In the genomic region with DNA sequence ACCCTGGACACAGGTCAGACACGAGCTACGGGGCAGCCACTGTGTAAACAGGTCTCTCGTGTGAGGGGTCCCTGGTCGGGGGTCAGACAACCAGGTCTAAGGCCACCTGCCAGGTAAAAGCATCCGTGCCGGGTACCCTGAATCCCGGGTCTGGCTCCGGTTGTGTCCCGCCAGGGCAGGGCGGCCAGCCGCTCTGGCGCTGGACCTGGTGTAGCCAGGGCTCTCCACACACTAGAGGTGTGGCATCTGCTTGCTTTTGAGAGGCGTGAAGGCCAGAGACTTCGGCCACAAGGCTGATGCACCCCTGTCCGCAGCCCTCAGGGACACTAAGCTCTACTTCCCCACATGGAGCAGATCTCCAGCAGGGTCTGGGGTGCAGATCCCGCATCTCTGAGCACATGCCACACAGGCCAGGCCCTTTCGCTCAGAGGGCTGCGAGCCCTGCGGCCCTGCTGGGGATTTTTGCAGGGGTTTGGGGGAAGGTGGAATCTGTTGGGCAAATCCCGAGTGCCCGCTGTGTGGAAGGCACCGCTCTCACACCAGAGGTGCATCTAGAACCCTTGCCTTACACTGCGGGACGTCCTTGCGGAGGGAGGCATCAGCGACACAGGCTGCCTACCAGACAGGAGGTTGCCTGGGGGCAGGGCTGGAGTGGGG, we compare ENCODE assay signal across 34 cellular contexts.
"Had no signal": no experiment of that assay in that cellular context is flagged by ENCODE, and none has a peak within 500 bp of the region (broad histone marks: within the 10 kb centered on the region; RNA-seq: fewer than 3 reads in every experiment).

No MANE protein-coding gene starts in this region.

- H3K27me3 ChIP-seq: adrenal gland, ascending aorta, breast epithelium, cardiac muscle cell, colonic mucosa, esophagus squamous epithelium, gastroesophageal sphincter had no signal

- H3K4me1 Mint-ChIP-seq: activated CD8-positive, alpha-beta memory T cell treated with anti-CD3 and anti-CD28 coated beads, Interleukin-2, amount 10 ng/mL, durations not matched to agents 7 days and 5 days had no signal

- H3K36me3 ChIP-seq: breast epithelium had no signal

- DNase-seq: activated B cell treated with CpG ODN at 0.5 μM for 24 hours; activated CD4-positive, alpha-beta memory T cell treated with anti-CD3 and anti-CD28 coated beads for 36 hours; activated CD4-positive, alpha-beta T cell treated with anti-CD3 and anti-CD28 coated beads for 48 hours; activated CD8-positive, alpha-beta memory T cell treated with anti-CD3 and anti-CD28 coated beads, Interleukin-2, amount 10 ng/mL, durations not matched to agents 7 days and 5 days; activated CD8-positive, alpha-beta memory T cell treated with anti-CD3 and anti-CD28 coated beads, Interleukin-2, amount 50 U/mL, for 4 hours; activated CD8-positive, alpha-beta T cell treated with anti-CD3 and anti-CD28 coated beads, Interleukin-2, amount 10 ng/mL, durations not matched to agents 7 days and 5 days; activated effector memory CD4-positive, alpha-beta T cell treated with anti-CD3 and anti-CD28 coated beads, Interleukin-2, amount 50 U/mL, for 16 hours; activated naive CD4-positive, alpha-beta T cell treated with anti-CD3 and anti-CD28 coated beads for 36 hours; activated naive CD8-positive, alpha-beta T cell treated with anti-CD3 and anti-CD28 coated beads for 36 hours; activated naive CD8-positive, alpha-beta T cell treated with anti-CD3 and anti-CD28 coated beads, Interleukin-2, amount 50 U/mL, for 24 hours; activated T-cell treated with anti-CD3 and anti-CD28 coated beads, Interleukin-2, amount 50 U/mL, for 1 hour; activated T-cell treated with anti-CD3 and anti-CD28 coated beads, Interleukin-2, amount 50 U/mL, for 48 hours; adrenal gland; central memory CD4-positive, alpha-beta T cell; cerebellar nuclear complex; colonic mucosa; effector CD8-positive, alpha-beta T cell; esophagus squamous epithelium; foreskin melanocyte; T-helper 1 cell; T-helper 17 cell; T1000; WERI-Rb-1 had no signal

- H3K27me3 Mint-ChIP-seq: activated B cell treated with CpG ODN at 0.5 μM for 24 hours; activated CD4-positive, alpha-beta memory T cell treated with anti-CD3 and anti-CD28 coated beads for 36 hours; activated CD8-positive, alpha-beta memory T cell treated with anti-CD3 and anti-CD28 coated beads, Interleukin-2, amount 10 ng/mL, durations not matched to agents 7 days and 5 days; activated naive CD4-positive, alpha-beta T cell treated with anti-CD3 and anti-CD28 coated beads, Interleukin-2, amount 50 U/mL, for 24 hours; activated naive CD8-positive, alpha-beta T cell treated with anti-CD3 and anti-CD28 coated beads for 36 hours; activated naive CD8-positive, alpha-beta T cell treated with anti-CD3 and anti-CD28 coated beads, Interleukin-2, amount 50 U/mL, for 24 hours; brain; T-helper 17 cell had no signal

- H3K9me3 ChIP-seq: adrenal gland, ascending aorta, breast epithelium, colonic mucosa, esophagus squamous epithelium, gastroesophageal sphincter had no signal

- H3K36me3 Mint-ChIP-seq: activated naive CD4-positive, alpha-beta T cell treated with anti-CD3 and anti-CD28 coated beads, Interleukin-2, amount 50 U/mL, for 24 hours had no signal

- H3K9me3 Mint-ChIP-seq: activated B cell treated with CpG ODN at 0.5 μM for 24 hours; activated CD4-positive, alpha-beta memory T cell treated with anti-CD3 and anti-CD28 coated beads for 36 hours; activated naive CD4-positive, alpha-beta T cell treated with anti-CD3 and anti-CD28 coated beads for 36 hours; activated naive CD4-positive, alpha-beta T cell treated with anti-CD3 and anti-CD28 coated beads, Interleukin-2, amount 50 U/mL, for 24 hours; activated naive CD8-positive, alpha-beta T cell treated with anti-CD3 and anti-CD28 coated beads for 36 hours; activated naive CD8-positive, alpha-beta T cell treated with anti-CD3 and anti-CD28 coated beads, Interleukin-2, amount 50 U/mL, for 24 hours; activated T-helper 1 cell treated with anti-CD3 and anti-CD28 coated beads, Interleukin-12 subunit alpha, Interleukin-12 subunit beta, Interleukin-2, Interleukin-4 antibody, amounts not matched to agents 30 ng/mL and 10 ng/mL and 1 ng/mL, durations not matched to agents 14 hours and 24 hours and 36 hours; activated T-helper 2 cell treated with anti-CD3 and anti-CD28 coated beads, Interferon-gamma antibody, Interleukin-2, Interleukin-4, amounts not matched to agents 10 μg/mL and 5 μg/mL and 100 μg/mL, durations not matched to agents 14 hours and 24 hours and 36 hours; T-helper 2 cell treated with Interferon-gamma antibody and Interleukin-4, amounts not matched to agents 5 μg/mL and 100 μg/mL, for 36 hours had no signal

- H3K27ac Mint-ChIP-seq: activated B cell treated with CpG ODN at 0.5 μM for 24 hours; activated CD4-positive, alpha-beta memory T cell treated with anti-CD3 and anti-CD28 coated beads for 36 hours; activated CD8-positive, alpha-beta memory T cell treated with anti-CD3 and anti-CD28 coated beads, Interleukin-2, amount 10 ng/mL, durations not matched to agents 7 days and 5 days; activated naive CD4-positive, alpha-beta T cell treated with anti-CD3 and anti-CD28 coated beads, Interleukin-2, amount 50 U/mL, for 24 hours; activated naive CD8-positive, alpha-beta T cell treated with anti-CD3 and anti-CD28 coated beads for 36 hours; activated T-helper 1 cell treated with anti-CD3 and anti-CD28 coated beads, Interleukin-12 subunit alpha, Interleukin-12 subunit beta, Interleukin-2, Interleukin-4 antibody, amounts not matched to agents 30 ng/mL and 10 ng/mL and 1 ng/mL, durations not matched to agents 14 hours and 24 hours and 36 hours; activated T-helper 2 cell treated with anti-CD3 and anti-CD28 coated beads, Interferon-gamma antibody, Interleukin-2, Interleukin-4, amounts not matched to agents 10 μg/mL and 5 μg/mL and 100 μg/mL, durations not matched to agents 14 hours and 24 hours and 36 hours; T-helper 17 cell; T-helper 2 cell treated with Interferon-gamma antibody and Interleukin-4, amounts not matched to agents 5 μg/mL and 100 μg/mL, for 36 hours had no signal

- H3K4me3 Mint-ChIP-seq: activated B cell treated with CpG ODN at 0.5 μM for 24 hours; activated CD4-positive, alpha-beta memory T cell treated with anti-CD3 and anti-CD28 coated beads for 36 hours; activated CD8-positive, alpha-beta memory T cell treated with anti-CD3 and anti-CD28 coated beads, Interleukin-2, amount 10 ng/mL, durations not matched to agents 7 days and 5 days; activated CD8-positive, alpha-beta T cell treated with anti-CD3 and anti-CD28 coated beads, Interleukin-2, amount 10 ng/mL, durations not matched to agents 7 days and 5 days; activated naive CD4-positive, alpha-beta T cell treated with anti-CD3 and anti-CD28 coated beads for 36 hours; activated naive CD4-positive, alpha-beta T cell treated with anti-CD3 and anti-CD28 coated beads, Interleukin-2, amount 50 U/mL, for 24 hours; activated naive CD8-positive, alpha-beta T cell treated with anti-CD3 and anti-CD28 coated beads for 36 hours; activated naive CD8-positive, alpha-beta T cell treated with anti-CD3 and anti-CD28 coated beads, Interleukin-2, amount 50 U/mL, for 24 hours; activated T-helper 1 cell treated with anti-CD3 and anti-CD28 coated beads, Interleukin-12 subunit alpha, Interleukin-12 subunit beta, Interleukin-2, Interleukin-4 antibody, amounts not matched to agents 30 ng/mL and 10 ng/mL and 1 ng/mL, durations not matched to agents 14 hours and 24 hours and 36 hours; brain; T-helper 17 cell; T-helper 2 cell treated with Interferon-gamma antibody and Interleukin-4, amounts not matched to agents 5 μg/mL and 100 μg/mL, for 36 hours had no signal

- H3K4me1 ChIP-seq: adrenal gland, ascending aorta, breast epithelium, colonic mucosa, esophagus squamous epithelium, gastroesophageal sphincter had no signal

- H3K4me3 ChIP-seq: adrenal gland, ascending aorta, breast epithelium, cardiac muscle cell, colonic mucosa, esophagus squamous epithelium, gastroesophageal sphincter had no signal

- ATAC-seq: activated CD4-positive, CD25-positive, alpha-beta regulatory T cell treated with anti-CD3 and anti-CD28 coated beads, Interleukin-2, amount 50 U/mL, for 24 hours; activated CD8-positive, alpha-beta memory T cell treated with anti-CD3 and anti-CD28 coated beads, Interleukin-2, amount 10 ng/mL, durations not matched to agents 7 days and 5 days; activated CD8-positive, alpha-beta T cell treated with anti-CD3 and anti-CD28 coated beads, Interleukin-2, amount 10 ng/mL, durations not matched to agents 7 days and 5 days; activated naive CD8-positive, alpha-beta T cell treated with anti-CD3 and anti-CD28 coated beads, Interleukin-2, amount 50 U/mL, for 24 hours; gastroesophageal sphincter; T-helper 17 cell had no signal

- H3K27ac ChIP-seq: adrenal gland, ascending aorta, breast epithelium, cardiac muscle cell, colonic mucosa, epithelial cell of prostate, esophagus squamous epithelium, gastroesophageal sphincter, WERI-Rb-1 had no signal
